33 cellular contexts compared by ENCODE assay signal in genomic region chr3:159816507-159816906, GRCh38. TPM values are rescaled to one million over a fixed set of nuclear protein-coding genes. Genes with fewer than 3 reads are reported as not detected.
"Had no signal": no experiment of that assay in that cellular context is flagged by ENCODE, and none has a peak within 500 bp of the region (broad histone marks: within the 10 kb centered on the region; RNA-seq: fewer than 3 reads in every experiment).

No MANE protein-coding gene starts in this region.

- H3K4me1 Mint-ChIP-seq: activated naive CD4-positive, alpha-beta T cell treated with anti-CD3 and anti-CD28 coated beads, Interleukin-2, amount 10 ng/mL, durations not matched to agents 7 days and 5 days; activated naive CD8-positive, alpha-beta T cell treated with anti-CD3 and anti-CD28 coated beads, Interleukin-2, amount 50 U/mL, for 24 hours; central memory CD8-positive, alpha-beta T cell had no signal

- DNase-seq: activated B cell treated with CpG ODN at 0.5 μM for 24 hours; activated CD4-positive, alpha-beta memory T cell treated with anti-CD3 and anti-CD28 coated beads for 36 hours; activated CD4-positive, alpha-beta T cell treated with anti-CD3 and anti-CD28 coated beads for 4 hours; activated CD4-positive, alpha-beta T cell treated with anti-CD3 and anti-CD28 coated beads, Interleukin-2, amount 50 U/mL, for 1 hour; activated CD4-positive, CD25-positive, alpha-beta regulatory T cell treated with anti-CD3 and anti-CD28 coated beads, Interleukin-2, amount 50 U/mL, for 72 hours; activated CD8-positive, alpha-beta memory T cell treated with anti-CD3 and anti-CD28 coated beads, Interleukin-2, amount 50 U/mL, for 4 hours; activated naive CD4-positive, alpha-beta T cell treated with anti-CD3 and anti-CD28 coated beads, Interleukin-2, amount 10 ng/mL, durations not matched to agents 7 days and 5 days; activated naive CD8-positive, alpha-beta T cell treated with anti-CD3 and anti-CD28 coated beads, Interleukin-2, amount 50 U/mL, for 24 hours; activated T-cell treated with anti-CD3 and anti-CD28 coated beads for 4 hours; activated T-cell treated with anti-CD3 and anti-CD28 coated beads, Interleukin-2, amount 50 U/mL, for 4 hours; anterior cingulate cortex; brain microvascular endothelial cell; Karpas-422; MM.1S; MV-4-11; NCI-H1092; NCI-H1436 treated with DMSO at 0.1 percent for 48 hours; NCI-H1694 treated with DMSO at 0.1 percent for 48 hours; NCI-H2029; NCI-H510A; NCI-H526; NCI-H748 treated with DMSO at 0.1 percent for 48 hours; NK-92 treated with Interleukin-12 subunit alpha and Interleukin-12 subunit beta, amount 100 ng/mL, for 24 hours; Right ventricle myocardium superior; SW 1271; T-helper 1 cell; T-helper 2 cell; T-helper 9 cell had no signal

- H3K27ac ChIP-seq: brain microvascular endothelial cell, cardiac muscle cell, VCaP had no signal

- ATAC-seq: activated naive CD8-positive, alpha-beta T cell treated with anti-CD3 and anti-CD28 coated beads, Interleukin-2, amount 50 U/mL, for 24 hours; activated T-cell treated with anti-CD3 and anti-CD28 coated beads, Interleukin-2, amount 50 U/mL, for 4 hours had no signal

- H3K27ac Mint-ChIP-seq: activated B cell treated with CpG ODN at 0.5 μM for 24 hours; activated CD4-positive, alpha-beta memory T cell treated with anti-CD3 and anti-CD28 coated beads for 36 hours; activated naive CD4-positive, alpha-beta T cell treated with anti-CD3 and anti-CD28 coated beads, Interleukin-2, amount 10 ng/mL, durations not matched to agents 7 days and 5 days; activated naive CD8-positive, alpha-beta T cell; activated naive CD8-positive, alpha-beta T cell treated with anti-CD3 and anti-CD28 coated beads, Interleukin-2, amount 50 U/mL, for 24 hours; activated T-helper 1 cell treated with anti-CD3 and anti-CD28 coated beads, Interleukin-12 subunit alpha, Interleukin-12 subunit beta, Interleukin-2, Interleukin-4 antibody, amounts not matched to agents 30 ng/mL and 10 ng/mL and 1 ng/mL, durations not matched to agents 14 hours and 24 hours and 36 hours had no signal

- H3K4me3 ChIP-seq: cardiac muscle cell had no signal

- H3K36me3 Mint-ChIP-seq: activated CD4-positive, alpha-beta memory T cell treated with anti-CD3 and anti-CD28 coated beads for 36 hours; activated naive CD4-positive, alpha-beta T cell treated with anti-CD3 and anti-CD28 coated beads, Interleukin-2, amount 10 ng/mL, durations not matched to agents 7 days and 5 days; activated naive CD8-positive, alpha-beta T cell had no signal

- H3K27me3 ChIP-seq: brain microvascular endothelial cell, cardiac muscle cell had no signal

- H3K4me3 Mint-ChIP-seq: activated B cell treated with CpG ODN at 0.5 μM for 24 hours; activated CD4-positive, alpha-beta memory T cell treated with anti-CD3 and anti-CD28 coated beads for 36 hours; activated naive CD4-positive, alpha-beta T cell treated with anti-CD3 and anti-CD28 coated beads, Interleukin-2, amount 10 ng/mL, durations not matched to agents 7 days and 5 days; activated naive CD8-positive, alpha-beta T cell; activated naive CD8-positive, alpha-beta T cell treated with anti-CD3 and anti-CD28 coated beads, Interleukin-2, amount 50 U/mL, for 24 hours; activated T-cell treated with anti-CD3 and anti-CD28 coated beads, Interleukin-2, amount 50 U/mL, for 4 hours; activated T-helper 1 cell treated with anti-CD3 and anti-CD28 coated beads, Interleukin-12 subunit alpha, Interleukin-12 subunit beta, Interleukin-2, Interleukin-4 antibody, amounts not matched to agents 30 ng/mL and 10 ng/mL and 1 ng/mL, durations not matched to agents 14 hours and 24 hours and 36 hours; central memory CD8-positive, alpha-beta T cell had no signal

- H3K36me3 ChIP-seq: brain microvascular endothelial cell, cardiac muscle cell had no signal

- H3K9me3 Mint-ChIP-seq: activated B cell treated with CpG ODN at 0.5 μM for 24 hours; activated CD4-positive, alpha-beta memory T cell treated with anti-CD3 and anti-CD28 coated beads for 36 hours; activated naive CD4-positive, alpha-beta T cell treated with anti-CD3 and anti-CD28 coated beads, Interleukin-2, amount 10 ng/mL, durations not matched to agents 7 days and 5 days; activated naive CD8-positive, alpha-beta T cell treated with anti-CD3 and anti-CD28 coated beads, Interleukin-2, amount 50 U/mL, for 24 hours; activated T-cell treated with anti-CD3 and anti-CD28 coated beads, Interleukin-2, amount 50 U/mL, for 4 hours; activated T-helper 1 cell treated with anti-CD3 and anti-CD28 coated beads, Interleukin-12 subunit alpha, Interleukin-12 subunit beta, Interleukin-2, Interleukin-4 antibody, amounts not matched to agents 30 ng/mL and 10 ng/mL and 1 ng/mL, durations not matched to agents 14 hours and 24 hours and 36 hours; central memory CD8-positive, alpha-beta T cell had no signal

RNA-seq across cellular contexts. Expression of gene SCHIP1, which starts 23.2 kb away (rescaled TPM):
- total RNA-seq: activated T-cell treated with anti-CD3 and anti-CD28 coated beads, Interleukin-2, amount 50 U/mL, for 4 hours; activated T-helper 1 cell treated with anti-CD3 and anti-CD28 coated beads, Interleukin-12 subunit alpha, Interleukin-12 subunit beta, Interleukin-2, Interleukin-4 antibody, amounts not matched to agents 30 ng/mL and 10 ng/mL and 1 ng/mL, durations not matched to agents 14 hours and 24 hours and 36 hours had no signal
